8 cellular contexts compared by ENCODE assay signal in the genomic region with DNA sequence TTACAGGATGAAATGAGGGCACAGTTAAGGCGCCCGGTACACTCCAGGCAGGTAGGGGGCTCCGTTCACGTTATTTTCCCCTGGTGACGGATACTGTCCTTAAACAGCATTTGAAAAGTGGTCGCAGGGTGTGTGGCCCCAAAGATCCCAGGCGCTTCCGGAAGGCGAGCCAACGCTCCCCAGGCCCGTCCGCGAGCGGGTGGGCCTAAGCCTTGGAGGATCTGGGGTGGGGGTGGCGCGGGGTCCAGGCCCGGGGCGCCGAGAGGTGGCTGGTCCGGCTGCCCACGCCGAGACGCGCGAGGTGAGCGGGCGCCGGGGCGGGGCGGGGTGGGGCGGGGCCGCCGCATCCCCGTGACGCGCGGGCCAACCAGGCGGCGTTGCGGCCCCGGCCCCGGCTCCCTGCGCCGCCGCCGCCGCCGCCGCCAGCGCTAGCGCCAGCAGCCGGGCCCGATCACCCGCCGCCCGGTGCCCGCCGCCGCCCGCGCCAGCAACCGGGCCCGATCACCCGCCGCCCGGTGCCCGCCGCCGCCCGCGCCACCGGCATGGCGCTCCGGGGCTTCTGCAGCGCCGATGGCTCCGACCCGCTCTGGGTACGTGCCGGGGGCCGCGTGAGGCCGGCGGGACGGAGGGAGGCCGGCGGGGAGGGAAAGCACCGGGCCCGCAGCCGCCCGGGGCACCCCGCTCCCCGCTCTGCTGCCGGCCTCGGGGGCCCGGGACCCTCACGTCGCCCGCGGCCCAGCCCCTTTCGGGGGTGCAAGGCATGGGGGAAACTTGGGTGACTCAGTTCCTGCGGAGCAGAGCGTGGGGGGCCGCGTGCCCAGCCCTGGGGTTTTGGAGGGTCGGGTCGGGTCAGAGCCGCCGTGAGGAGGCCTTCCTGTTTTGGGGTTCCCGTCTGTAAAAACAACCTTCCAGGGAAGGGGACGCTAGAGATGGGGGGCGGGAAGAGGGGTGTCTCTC. TPM values are rescaled to one million over a fixed set of nuclear protein-coding genes. Genes with fewer than 3 reads are reported as not detected.
A peak's percentile ranks its signal among the peaks of the same experiment; 100 is the strongest.
DNase-seq lines count a peak whose midpoint lies in the region; ATAC-seq and TF ChIP-seq lines count a peak whose summit lies in the region.

A gene (plus strand): TSS at position 407 of the 957 bp plus-strand sequence. CDS start 136 bp downstream, at position 543.

- no peaks in the 10 kb centered on the region for H3K27me3 Mint-ChIP-seq in activated naive CD8-positive, alpha-beta T cell treated with anti-CD3 and anti-CD28 coated beads, Interleukin-2, amount 10 ng/mL, durations not matched to agents 7 days and 5 days

- H3K9me3 Mint-ChIP-seq in activated naive CD8-positive, alpha-beta T cell treated with anti-CD3 and anti-CD28 coated beads, Interleukin-2, amount 10 ng/mL, durations not matched to agents 7 days and 5 days: no peaks in the 10 kb centered on the region

- intact Hi-C loops in left ventricle myocardium superior (cut with micrococcal nuclease): no loop called here

- TF ChIP-seq CTCF in retinal pigment epithelial cell (conservative IDR thresholded peaks at IDR 0.05; ENCODE audit: low read depth, low read length): peak; percentile 17

- H3K4me3 Mint-ChIP-seq in activated naive CD8-positive, alpha-beta T cell treated with anti-CD3 and anti-CD28 coated beads, Interleukin-2, amount 10 ng/mL, durations not matched to agents 7 days and 5 days: peak within 1 kb of the TSS; percentile 90

- H3K36me3 Mint-ChIP-seq in activated naive CD8-positive, alpha-beta T cell treated with anti-CD3 and anti-CD28 coated beads, Interleukin-2, amount 10 ng/mL, durations not matched to agents 7 days and 5 days: peaks cover 16% of the 10 kb centered on the region

- ATAC-seq in HG03175 (IDR thresholded peaks at IDR 0.05; ENCODE audit: unreplicated experiment) (peak; percentile 76), SK-N-SH treated with all-trans-retinoic acid at 6 μM for 48 hours (peak; percentile 64), left ventricle myocardium superior (peak; percentile 83), GM18870 (IDR thresholded peaks at IDR 0.05; ENCODE audit: unreplicated experiment) (no peak)
- peak; percentile 71 for ATAC-seq in activated naive CD8-positive, alpha-beta T cell treated with anti-CD3 and anti-CD28 coated beads, Interleukin-2, amount 10 ng/mL, durations not matched to agents 7 days and 5 days (ENCODE audit: low read depth)

- peak within 1 kb of the TSS; percentile 94 for H3K4me3 ChIP-seq in retinal pigment epithelial cell (ENCODE audit: low read length)

- DNase-seq in NCI-H748 (lab: John Stamatoyannopoulos, UW; ENCODE audit: unreplicated experiment) (peak; percentile 55), NCI-H748 treated with DMSO at 0.1 percent for 48 hours (lab: John Stamatoyannopoulos, UW) (no peak), left ventricle myocardium superior (peak; percentile 73), retinal pigment epithelial cell (ENCODE audit: low read depth) (no peak)
- DNase-seq in activated naive CD8-positive, alpha-beta T cell treated with anti-CD3 and anti-CD28 coated beads, Interleukin-2, amount 10 ng/mL, durations not matched to agents 7 days and 5 days: peak; percentile 69

- peaks cover 32% of the 10 kb centered on the region for H3K4me1 Mint-ChIP-seq in activated naive CD8-positive, alpha-beta T cell treated with anti-CD3 and anti-CD28 coated beads, Interleukin-2, amount 10 ng/mL, durations not matched to agents 7 days and 5 days

- POLR2A ChIA-PET in activated naive CD8-positive, alpha-beta T cell treated with anti-CD3 and anti-CD28 coated beads, Interleukin-2, amount 10 ng/mL, durations not matched to agents 7 days and 5 days (lab: Charles Lee): interaction anchor here (0.8 to 1.5 kb wide), 6 partner anchors 9 to 111 kb away, joined by 3 to 20 read pairs (median 4); a partner anchor contains a TSS

- peak within 1 kb of the TSS; percentile 97 for H3K27ac Mint-ChIP-seq in activated naive CD8-positive, alpha-beta T cell treated with anti-CD3 and anti-CD28 coated beads, Interleukin-2, amount 10 ng/mL, durations not matched to agents 7 days and 5 days

TF ChIP-seq in SK-N-SH treated with all-trans-retinoic acid at 6 μM for 48 hours, 23 proteins besides CTCF, POLR2A, EP300 and RAD21:
- TF ChIP-seq ISL1 (CRISPR knock-in tag; IDR thresholded peaks at IDR 0.05): no peak
- TF ChIP-seq RARB (CRISPR knock-in tag; IDR thresholded peaks at IDR 0.05): no peak
- TF ChIP-seq CSDC2 (CRISPR knock-in tag; IDR thresholded peaks at IDR 0.05): no peak
- TF ChIP-seq ARNTL (CRISPR knock-in tag; IDR thresholded peaks at IDR 0.05; ENCODE audit: borderline replicate concordance, low read depth): no peak
- TF ChIP-seq, protein P1, sequence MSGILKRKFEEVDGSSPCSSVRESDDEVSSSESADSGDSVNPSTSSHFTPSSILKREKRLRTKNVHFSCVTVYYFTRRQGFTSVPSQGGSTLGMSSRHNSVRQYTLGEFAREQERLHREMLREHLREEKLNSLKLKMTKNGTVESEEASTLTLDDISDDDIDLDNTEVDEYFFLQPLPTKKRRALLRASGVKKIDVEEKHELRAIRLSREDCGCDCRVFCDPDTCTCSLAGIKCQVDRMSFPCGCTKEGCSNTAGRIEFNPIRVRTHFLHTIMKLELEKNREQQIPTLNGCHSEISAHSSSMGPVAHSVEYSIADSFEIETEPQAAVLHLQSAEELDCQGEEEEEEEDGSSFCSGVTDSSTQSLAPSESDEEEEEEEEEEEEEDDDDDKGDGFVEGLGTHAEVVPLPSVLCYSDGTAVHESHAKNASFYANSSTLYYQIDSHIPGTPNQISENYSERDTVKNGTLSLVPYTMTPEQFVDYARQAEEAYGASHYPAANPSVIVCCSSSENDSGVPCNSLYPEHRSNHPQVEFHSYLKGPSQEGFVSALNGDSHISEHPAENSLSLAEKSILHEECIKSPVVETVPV (CRISPR knock-in tag; IDR thresholded peaks at IDR 0.05): no peak

RNA-seq across cellular contexts. Expression of the gene that starts here (rescaled TPM):
- 10 to 100 TPM; 55.2 to 62.5 TPM for total RNA-seq in activated naive CD8-positive, alpha-beta T cell treated with anti-CD3 and anti-CD28 coated beads, Interleukin-2, amount 10 ng/mL, durations not matched to agents 7 days and 5 days
- 23.2 TPM for total RNA-seq in left ventricle myocardium superior

Comparison
In these comparisons a context has a peak if more than half of its experiments do, and no peak if none do; other contexts are left out.
1. DNase-seq: peak in NCI-H748 (single experiment), activated naive CD8-positive, alpha-beta T cell treated with anti-CD3 and anti-CD28 coated beads, Interleukin-2, amount 10 ng/mL, durations not matched to agents 7 days and 5 days (single experiment) and left ventricle myocardium superior (single experiment); none in NCI-H748 treated with DMSO at 0.1 percent for 48 hours (single experiment) and retinal pigment epithelial cell (single experiment).